15 cellular contexts compared by ENCODE assay signal in the genomic region with DNA sequence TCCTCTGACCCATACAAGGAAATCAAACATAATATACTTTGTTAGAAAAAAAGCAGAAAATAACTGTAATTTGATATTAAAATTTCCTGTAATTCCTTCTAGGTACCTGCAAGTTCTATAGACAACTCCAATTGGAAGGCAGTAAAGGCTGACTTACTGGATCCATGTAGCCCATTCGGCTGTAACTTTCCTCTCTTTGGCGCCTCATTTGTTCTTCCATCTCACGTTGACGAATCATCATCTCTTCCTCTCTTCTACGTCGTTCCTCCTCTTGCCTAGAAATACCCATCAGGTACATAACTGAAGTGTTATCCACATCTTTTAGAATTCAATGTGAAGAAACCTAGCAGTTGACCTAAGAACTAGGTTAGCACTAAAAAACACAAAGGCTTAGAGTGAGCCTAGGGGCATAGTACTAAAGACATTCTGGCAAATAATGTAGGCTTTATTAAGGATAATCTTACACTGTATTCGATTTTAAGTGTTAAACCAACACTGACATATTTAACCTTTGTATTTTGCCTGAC. TPM values are rescaled to one million over a fixed set of nuclear protein-coding genes. Genes with fewer than 3 reads are reported as not detected.
DNase-seq lines count a peak whose midpoint lies in the region; ATAC-seq, FAIRE-seq and TF ChIP-seq lines count a peak whose summit lies in the region.
"Had no signal": no experiment of that assay in that cellular context is flagged by ENCODE, and none has a peak within 500 bp of the region (broad histone marks: within the 10 kb centered on the region; RNA-seq: fewer than 3 reads in every experiment).

No MANE protein-coding gene starts in this region.

- H3K27ac Mint-ChIP-seq in CD4-positive, CD25-positive, alpha-beta regulatory T cell: peak overlapping the region in 2 of 3 donors; percentile 48 to 87
- peak overlapping the region; percentile 95 for H3K27ac Mint-ChIP-seq in activated naive CD8-positive, alpha-beta T cell treated with anti-CD3 and anti-CD28 coated beads for 36 hours
- peak overlapping the region; percentile 3 to 97 for H3K27ac Mint-ChIP-seq in natural killer cell

- peaks cover 74% of the 10 kb centered on the region for H3K36me3 Mint-ChIP-seq in CD4-positive, CD25-positive, alpha-beta regulatory T cell
- peaks cover 82% of the 10 kb centered on the region for H3K36me3 Mint-ChIP-seq in activated naive CD8-positive, alpha-beta T cell treated with anti-CD3 and anti-CD28 coated beads for 36 hours
- H3K36me3 Mint-ChIP-seq in natural killer cell: peaks cover 63% of the 10 kb centered on the region

- no peaks in the 10 kb centered on the region for H3K9me3 ChIP-seq in CD4-positive, CD25-positive, alpha-beta regulatory T cell (ENCODE audit: control insufficient read depth in 2 of 2, low read length in 2 of 2)
- no peaks in the 10 kb centered on the region for H3K9me3 ChIP-seq in effector memory CD4-positive, alpha-beta T cell (ENCODE audit: control insufficient read depth, low read length)
- H3K9me3 ChIP-seq: ascending aorta had no signal

- peaks cover 0 to 2% (median 0%) of the 10 kb centered on the region in 7 donors for H3K9me3 Mint-ChIP-seq in CD4-positive, CD25-positive, alpha-beta regulatory T cell
- no peaks in the 10 kb centered on the region for H3K9me3 Mint-ChIP-seq in activated naive CD8-positive, alpha-beta T cell treated with anti-CD3 and anti-CD28 coated beads for 36 hours
- no peaks in the 10 kb centered on the region for H3K9me3 Mint-ChIP-seq in natural killer cell

- peaks cover 74% of the 10 kb centered on the region for H3K4me1 ChIP-seq in CD4-positive, CD25-positive, alpha-beta regulatory T cell (ENCODE audit: control insufficient read depth, insufficient read depth, low read length, poor library complexity, severe bottlenecking)
- peaks cover 36% of the 10 kb centered on the region for H3K4me1 ChIP-seq in effector memory CD4-positive, alpha-beta T cell (ENCODE audit: control insufficient read depth, insufficient read depth, low read length, poor library complexity, severe bottlenecking)

- ATAC-seq in CD4-positive, CD25-positive, alpha-beta regulatory T cell (ENCODE audit: low read depth in 2 of 2): no peak
- no peak for ATAC-seq in natural killer cell
- ATAC-seq in HG02610 (IDR thresholded peaks at IDR 0.05; ENCODE audit: unreplicated experiment): no peak
- ATAC-seq in GM18868 (IDR thresholded peaks at IDR 0.05; ENCODE audit: unreplicated experiment): no peak
- ATAC-seq: sciatic nerve had no signal

- no peak for TF ChIP-seq CTCF in natural killer cell (IDR thresholded peaks at IDR 0.05)

- no peaks in the 10 kb centered on the region for H3K27me3 Mint-ChIP-seq in CD4-positive, CD25-positive, alpha-beta regulatory T cell
- H3K27me3 Mint-ChIP-seq in activated naive CD8-positive, alpha-beta T cell treated with anti-CD3 and anti-CD28 coated beads for 36 hours: no peaks in the 10 kb centered on the region
- no peaks in the 10 kb centered on the region for H3K27me3 Mint-ChIP-seq in natural killer cell (ENCODE audit: low read depth in 2 of 2)

- no peaks in the 10 kb centered on the region for H3K27me3 ChIP-seq in CD4-positive, CD25-positive, alpha-beta regulatory T cell (ENCODE audit: control insufficient read depth, insufficient read depth, low read length)
- H3K27me3 ChIP-seq in effector memory CD4-positive, alpha-beta T cell (replicated peaks; ENCODE audit: control insufficient read depth, insufficient read depth, low read length, poor library complexity, severe bottlenecking): no peaks in the 10 kb centered on the region
- H3K27me3 ChIP-seq: ascending aorta had no signal

- peak overlapping the region; percentile 8 for H3K4me3 ChIP-seq in CD4-positive, CD25-positive, alpha-beta regulatory T cell (ENCODE audit: low read depth, low read length)
- H3K4me3 ChIP-seq in effector memory CD4-positive, alpha-beta T cell (ENCODE audit: insufficient read depth, low read depth, low read length, poor library complexity, severe bottlenecking): no peak overlapping the region

- intact Hi-C loops in natural killer cell (cut with micrococcal nuclease): no loop called here

- H3K36me3 ChIP-seq in CD4-positive, CD25-positive, alpha-beta regulatory T cell (ENCODE audit: control insufficient read depth, insufficient read depth, low read length): peaks cover 84% of the 10 kb centered on the region
- H3K36me3 ChIP-seq in effector memory CD4-positive, alpha-beta T cell (ENCODE audit: control insufficient read depth, insufficient read depth, low read length): peaks cover 87% of the 10 kb centered on the region

- peak overlapping the region in 3 of 4 donors; percentile 91 to 99 (median 95) for H3K4me3 Mint-ChIP-seq in CD4-positive, CD25-positive, alpha-beta regulatory T cell
- H3K4me3 Mint-ChIP-seq in activated naive CD8-positive, alpha-beta T cell treated with anti-CD3 and anti-CD28 coated beads for 36 hours: peak overlapping the region; percentile 95
- peak overlapping the region; percentile 35 for H3K4me3 Mint-ChIP-seq in natural killer cell

- no peak for FAIRE-seq in GM12891 (lab: Jason Lieb, UNC)
- FAIRE-seq: endometrium, kidney had no signal

- H3K4me1 Mint-ChIP-seq in CD4-positive, CD25-positive, alpha-beta regulatory T cell: peaks cover 50 to 83% (median 72%) of the 10 kb centered on the region in 4 donors
- peaks cover 77% of the 10 kb centered on the region for H3K4me1 Mint-ChIP-seq in activated naive CD8-positive, alpha-beta T cell treated with anti-CD3 and anti-CD28 coated beads for 36 hours
- H3K4me1 Mint-ChIP-seq in natural killer cell: peaks cover 79 to 84% of the 10 kb centered on the region in 2 donors

- TF ChIP-seq POLR2A in GM12891 (IDR thresholded peaks at IDR 0.05; ENCODE audit: low read depth, low read length): peak; percentile 50; the same call in 1 of the 2 replicates

- peak overlapping the region; percentile 30 for H3K27ac ChIP-seq in CD4-positive, CD25-positive, alpha-beta regulatory T cell (ENCODE audit: insufficient read depth, low read length, poor library complexity, severe bottlenecking)
- no peak overlapping the region for H3K27ac ChIP-seq in effector memory CD4-positive, alpha-beta T cell (ENCODE audit: insufficient read depth, low read length, poor library complexity, severe bottlenecking)
- H3K27ac ChIP-seq: ascending aorta had no signal

- DNase-seq in CD4-positive, CD25-positive, alpha-beta regulatory T cell: no peak
- DNase-seq in GM12891 (ENCODE audit: insufficient read length, low spot score): no peak
- DNase-seq in activated naive CD8-positive, alpha-beta T cell treated with anti-CD3 and anti-CD28 coated beads for 36 hours: no peak
- DNase-seq in natural killer cell: no peak
- DNase-seq in NCI-H446 treated with DMSO at 0.1 percent for 48 hours (lab: John Stamatoyannopoulos, UW): no peak
- no peak for DNase-seq in effector memory CD4-positive, alpha-beta T cell
- DNase-seq: kidney, NCI-H1436, NCI-H510A treated with DMSO at 0.1 percent for 48 hours, T1000 had no signal

TF ChIP-seq in GM12891, 5 proteins besides CTCF, POLR2A, EP300 and RAD21:
- no peak for TF ChIP-seq PAX5 (IDR thresholded peaks at IDR 0.05; ENCODE audit: insufficient read depth, low read length, severe bottlenecking)
- TF ChIP-seq POLR2AphosphoS5 (IDR thresholded peaks at IDR 0.05; ENCODE audit: low read depth, low read length): no peak
- no peak for TF ChIP-seq SPI1 (IDR thresholded peaks at IDR 0.05; ENCODE audit: low read depth, low read length)
- no peak for TF ChIP-seq TAF1 (IDR thresholded peaks at IDR 0.05; ENCODE audit: low read depth, low read length)
- TF ChIP-seq POU2F2 (IDR thresholded peaks at IDR 0.05; ENCODE audit: low read depth, low read length): no peak

RNA-seq across cellular contexts. Expression of gene SFPQ, which starts 5.1 kb away (rescaled TPM):
- total RNA-seq in CD4-positive, CD25-positive, alpha-beta regulatory T cell: 618 TPM
- 100 to 1,000 TPM; 111 to 135 (median 123) TPM for polyA plus RNA-seq in CD4-positive, CD25-positive, alpha-beta regulatory T cell
- polyA plus RNA-seq in GM12891 (2012; ENCODE audit: low read depth, missing spikeins): 194 TPM
- total RNA-seq in activated naive CD8-positive, alpha-beta T cell treated with anti-CD3 and anti-CD28 coated beads for 36 hours: 100 to 1,000 TPM; 423 to 440 TPM
- 100 to 1,000 TPM; 492 to 594 (median 558) TPM for total RNA-seq in natural killer cell

Comparison
In these comparisons a context has a peak if more than half of its experiments do, and no peak if none do; other contexts are left out.
1. H3K4me3 Mint-ChIP-seq: peak in every context shown above with its lines; median percentile 95 in CD4-positive, CD25-positive, alpha-beta regulatory T cell; 95 in activated naive CD8-positive, alpha-beta T cell treated with anti-CD3 and anti-CD28 coated beads for 36 hours; 35 in natural killer cell.